ENCODE assay signal across 8 cellular contexts in the genomic region with DNA sequence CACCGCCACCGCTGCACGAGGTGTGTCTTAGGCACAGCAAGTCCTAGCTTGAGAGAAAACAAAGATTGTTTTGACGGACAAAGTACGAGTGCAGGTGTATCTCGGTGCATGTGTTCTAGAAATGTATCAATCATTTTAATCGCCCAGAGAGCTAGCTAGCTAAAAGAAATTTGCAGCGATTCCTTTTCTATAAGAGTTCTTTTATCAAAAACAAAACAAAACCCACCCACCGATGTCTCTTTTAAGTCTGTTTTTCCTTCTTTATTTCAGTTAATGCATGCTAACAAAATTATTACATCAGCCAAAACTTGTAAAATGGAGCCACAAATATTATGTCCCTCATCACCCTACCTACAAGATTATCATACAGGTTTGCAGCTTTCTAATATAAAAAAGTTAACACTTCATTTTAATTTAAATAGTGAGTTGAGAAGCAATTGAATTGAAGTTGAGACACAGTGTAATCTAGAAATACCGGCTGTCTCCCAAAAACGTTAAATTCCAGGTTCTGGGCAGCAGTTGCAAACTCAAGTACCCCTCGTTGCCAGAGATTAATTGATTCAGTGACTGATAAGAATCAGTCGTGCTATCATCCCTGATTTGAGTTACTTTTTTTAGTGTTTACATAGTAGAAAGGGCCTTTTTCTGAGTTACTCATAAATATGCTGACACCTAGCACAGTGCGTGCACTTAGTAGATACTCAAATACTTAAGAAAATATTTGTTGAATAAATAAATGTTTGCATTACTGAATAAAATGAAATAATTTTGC. TPM values are rescaled to one million over a fixed set of nuclear protein-coding genes. Genes with fewer than 3 reads are reported as not detected.
DNase-seq lines count a peak whose midpoint lies in the region; ATAC-seq and TF ChIP-seq lines count a peak whose summit lies in the region.

No MANE protein-coding gene starts in this region.

- in situ Hi-C loops in KBM-7 (cut with MboI; ENCODE audit: low pct_unique_long_range_greater_than_20kb, low sequenced_read_pairs) = no loop called here

- H4K20me1 ChIP-seq in HCT116 (ENCODE audit: insufficient read depth) = no peaks in the 10 kb centered on the region

- RAD21 ChIA-PET in HCT116 (lab: Charles Lee; ENCODE audit: low non-redundant PET in 1 of 2, low total read pairs in 2 of 2, uncharacterized antibody in 2 of 2, unreplicated experiment in 2 of 2) = no interaction called here

- H3K4me2 ChIP-seq in HCT116 (ENCODE audit: low read length) = peak overlapping the region; percentile 89

- intact Hi-C loops in HCT116 (cut with micrococcal nuclease) (no loop called here), ascending aorta (cut with DNase I) (no loop called here)

- H3K9me3 Mint-ChIP-seq in memory B cell = no peaks in the 10 kb centered on the region

- DNase-seq in CD1c-positive myeloid dendritic cell (ENCODE audit: extremely low spot score) (peak; percentile 7), HCT116 (ENCODE audit: low read depth, low spot score) (no peak), ascending aorta (ENCODE audit: low spot score in 2 of 2) (no peak), memory B cell (ENCODE audit: low spot score in 2 of 2) (no peak), NCI-H345 treated with DMSO at 0.1 percent for 48 hours (lab: John Stamatoyannopoulos, UW; ENCODE audit: unreplicated experiment) (no peak), SIG-M5 (lab: John Stamatoyannopoulos, UW) (no peak), KBM-7 (no peak), iPS-NIHi7 (ENCODE audit: extremely low spot score) (no peak)

- H3K27ac Mint-ChIP-seq in memory B cell = peak overlapping the region; percentile 87

- H3K27me3 Mint-ChIP-seq in memory B cell = peaks cover 4% of the 10 kb centered on the region

- H3K4me1 ChIP-seq in HCT116 (ENCODE audit: control insufficient read depth in 1 of 2, insufficient read depth in 2 of 2, low read length in 2 of 2) = peaks cover 6 to 16% of the 10 kb centered on the region in 2 experiments
- peaks cover 0 to 3% of the 10 kb centered on the region in 2 donors for H3K4me1 ChIP-seq in ascending aorta

- H2AFZ ChIP-seq in HCT116 (ENCODE audit: low read depth, low read length, poor library complexity, severe bottlenecking) = peak overlapping the region; percentile 39

- no peak for TF ChIP-seq RAD21 in HCT116 (IDR thresholded peaks at IDR 0.05; ENCODE audit: low read depth)

- TF ChIP-seq POLR2A in HCT116 (IDR thresholded peaks at IDR 0.05; ENCODE audit: borderline replicate concordance, extremely low read depth, insufficient read depth, insufficient read length) = no peak

- H3K9ac ChIP-seq in HCT116 (ENCODE audit: low read length) = peak overlapping the region; percentile 67

- H3K9me3 ChIP-seq in HCT116 (ENCODE audit: control insufficient read depth in 1 of 2, insufficient read depth in 1 of 2, low read depth in 1 of 2, low read length in 2 of 2) (no peaks in the 10 kb centered on the region), ascending aorta (no peaks in the 10 kb centered on the region)

- H3K36me3 ChIP-seq in HCT116 (ENCODE audit: control insufficient read depth in 1 of 2, insufficient read depth in 2 of 2, low read length in 2 of 2) (no peaks in the 10 kb centered on the region), ascending aorta (no peaks in the 10 kb centered on the region)

- no peaks in the 10 kb centered on the region for H3K27me3 ChIP-seq in HCT116 (ENCODE audit: insufficient read depth, low read length)
- no peaks in the 10 kb centered on the region for H3K27me3 ChIP-seq in ascending aorta

- peak overlapping the region; percentile 85; the same call in 1 of the 2 replicates for H3K27ac ChIP-seq in HCT116 (ENCODE audit: low read depth, low read length)
- H3K27ac ChIP-seq in ascending aorta = peak overlapping the region; percentile 96 to 98

- H3K4me1 Mint-ChIP-seq in memory B cell = peaks cover 4% of the 10 kb centered on the region

- H3K36me3 Mint-ChIP-seq in memory B cell = no peaks in the 10 kb centered on the region

- POLR2A ChIA-PET in HCT116 (lab: Charles Lee) = no interaction called here

- H3K79me2 ChIP-seq in HCT116 (ENCODE audit: insufficient read depth, low read length) = peaks cover 5% of the 10 kb centered on the region

- ATAC-seq in HCT116 (no peak; the same call in 1 of the 2 replicates), memory B cell (ENCODE audit: low read depth) (no peak)

- BruUV-seq in HCT116 (replicated peaks; lab: Mats Ljungman, UMichigan) = TSS peak; percentile 87

- H3K4me3 Mint-ChIP-seq in memory B cell = peak overlapping the region; percentile 96

- CTCF ChIA-PET in HCT116 (lab: Charles Lee) = no interaction called here

- TF ChIP-seq CTCF in HCT116 (IDR thresholded peaks at IDR 0.05 in 2 of 3, conservative IDR thresholded peaks at IDR 0.05 in 1 of 3; ENCODE audit: borderline replicate concordance in 1 of 3, insufficient read depth in 1 of 3, low read depth in 2 of 3, low read length in 2 of 3) (no peak), ascending aorta (IDR thresholded peaks at IDR 0.05) (no peak)

- H3K9me2 ChIP-seq in HCT116 (ENCODE audit: insufficient read depth) = no peaks in the 10 kb centered on the region

- peak overlapping the region; percentile 74 to 76 for H3K4me3 ChIP-seq in HCT116 (replicated peaks in 1 of 2; ENCODE audit: low read depth in 1 of 2, low read length in 2 of 2)
- peak overlapping the region; percentile 76 to 99 for H3K4me3 ChIP-seq in ascending aorta

TF ChIP-seq in HCT116, 20 proteins besides CTCF, POLR2A, EP300 and RAD21:
- TF ChIP-seq SIN3A (IDR thresholded peaks at IDR 0.05; ENCODE audit: low read depth) = peak; percentile 7; the same call in 1 of the 2 replicates
- TF ChIP-seq, protein P1, sequence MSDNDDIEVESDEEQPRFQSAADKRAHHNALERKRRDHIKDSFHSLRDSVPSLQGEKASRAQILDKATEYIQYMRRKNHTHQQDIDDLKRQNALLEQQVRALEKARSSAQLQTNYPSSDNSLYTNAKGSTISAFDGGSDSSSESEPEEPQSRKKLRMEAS (IDR thresholded peaks at IDR 0.05) = 0 out of 2 replicates have a peak, but pooled peaks have one; percentile 64
- TF ChIP-seq ELF1 (IDR thresholded peaks at IDR 0.05; ENCODE audit: borderline replicate concordance, low read depth) = no peak

RNA-seq across cellular contexts. Expression of gene SYDE2, which starts 1.5 kb away (rescaled TPM):
- total RNA-seq in HCT116 (2021; ENCODE audit: unreplicated experiment) (5.3 TPM), ascending aorta (0.43 TPM)
- polyA plus RNA-seq in HCT116 (2012) = 0.74 and 0.85 TPM in 2 replicates

RNA-seq across cellular contexts. Expression of gene C1orf52, which starts 57.2 kb away (rescaled TPM):
- total RNA-seq in HCT116 (2021; ENCODE audit: unreplicated experiment) = 23.3 TPM
- polyA plus RNA-seq in HCT116 (2012) = 19.9 and 20.1 TPM in 2 replicates
- 2.3 TPM for total RNA-seq in ascending aorta
